In genomic region chr7:116224492-116225098, GRCh38 we compare ENCODE assay signal across 10 cellular contexts. TPM values are rescaled to one million over a fixed set of nuclear protein-coding genes. Genes with fewer than 3 reads are reported as not detected.
A peak's percentile ranks its signal among the peaks of the same experiment; 100 is the strongest.
DNase-seq lines count a peak whose midpoint lies in the region; ATAC-seq lines count a peak whose summit lies in the region.
"Had no signal": no experiment of that assay in that cellular context is flagged by ENCODE, and none has a peak within 500 bp of the region (broad histone marks: within the 10 kb centered on the region; RNA-seq: fewer than 3 reads in every experiment).

No MANE protein-coding gene starts in this region.

- DNase-seq in activated naive CD8-positive, alpha-beta T cell treated with anti-CD3 and anti-CD28 coated beads, Interleukin-2, amount 10 ng/mL, durations not matched to agents 7 days and 5 days, result no peak
- DNase-seq in H4 (ENCODE audit: low spot score), result no peak
- no peak for DNase-seq in posterior vena cava (ENCODE audit: low spot score)
- no peak for DNase-seq in DMS 273 (lab: John Stamatoyannopoulos, UW; ENCODE audit: unreplicated experiment)
- no peak for DNase-seq in effector CD4-positive, alpha-beta T cell
- DNase-seq: NCI-H69 had no signal

- no peak overlapping the region for H3K27ac ChIP-seq in ACC112 (ENCODE audit: low read depth, low read length)

- H3K4me1 Mint-ChIP-seq in activated naive CD8-positive, alpha-beta T cell treated with anti-CD3 and anti-CD28 coated beads, Interleukin-2, amount 10 ng/mL, durations not matched to agents 7 days and 5 days, result peaks cover 52% of the 10 kb centered on the region

- intact Hi-C loops in posterior vena cava (cut with DNase I), result no loop called here

- H2AFZ ChIP-seq in ACC112 (ENCODE audit: low read length, unreplicated experiment), result no peak overlapping the region

- H3K4me3 Mint-ChIP-seq in activated naive CD8-positive, alpha-beta T cell treated with anti-CD3 and anti-CD28 coated beads, Interleukin-2, amount 10 ng/mL, durations not matched to agents 7 days and 5 days, result peak overlapping the region; percentile 26
- H3K4me3 Mint-ChIP-seq: neural crest cell had no signal

- H3K79me2 ChIP-seq in ACC112 (ENCODE audit: control insufficient read depth, insufficient read depth, low read length, unreplicated experiment), result peaks cover 19% of the 10 kb centered on the region

- no peaks in the 10 kb centered on the region for H3K27me3 Mint-ChIP-seq in activated naive CD8-positive, alpha-beta T cell treated with anti-CD3 and anti-CD28 coated beads, Interleukin-2, amount 10 ng/mL, durations not matched to agents 7 days and 5 days

- no peak overlapping the region for H3K27ac Mint-ChIP-seq in activated naive CD8-positive, alpha-beta T cell treated with anti-CD3 and anti-CD28 coated beads, Interleukin-2, amount 10 ng/mL, durations not matched to agents 7 days and 5 days

- H3K36me3 ChIP-seq in ACC112 (ENCODE audit: insufficient read depth, low read length), result no peaks in the 10 kb centered on the region

- no peaks in the 10 kb centered on the region for H3K27me3 ChIP-seq in ACC112 (ENCODE audit: insufficient read depth, low read length)

- peak overlapping the region; percentile 33; the same call in 1 of the 2 replicates for H3K4me3 ChIP-seq in ACC112 (ENCODE audit: low read depth, low read length)

- no peaks in the 10 kb centered on the region for H3K9me3 Mint-ChIP-seq in activated naive CD8-positive, alpha-beta T cell treated with anti-CD3 and anti-CD28 coated beads, Interleukin-2, amount 10 ng/mL, durations not matched to agents 7 days and 5 days
- H3K9me3 Mint-ChIP-seq: neural crest cell had no signal

- H3K36me3 Mint-ChIP-seq in activated naive CD8-positive, alpha-beta T cell treated with anti-CD3 and anti-CD28 coated beads, Interleukin-2, amount 10 ng/mL, durations not matched to agents 7 days and 5 days, result peaks cover 4% of the 10 kb centered on the region

- POLR2A ChIA-PET in activated naive CD8-positive, alpha-beta T cell treated with anti-CD3 and anti-CD28 coated beads, Interleukin-2, amount 10 ng/mL, durations not matched to agents 7 days and 5 days (lab: Charles Lee), result interaction anchor here (2.5 kb wide), 1 partner anchor 14 kb away, joined by 7 read pairs; the partner anchor contains the start of gene TES

- ATAC-seq in GM19023 (IDR thresholded peaks at IDR 0.05; ENCODE audit: unreplicated experiment), result peak; percentile 58
- peak; percentile 48 for ATAC-seq in HG02970 (IDR thresholded peaks at IDR 0.05; ENCODE audit: low FRiP score, unreplicated experiment)
- ATAC-seq in activated naive CD8-positive, alpha-beta T cell treated with anti-CD3 and anti-CD28 coated beads, Interleukin-2, amount 10 ng/mL, durations not matched to agents 7 days and 5 days (ENCODE audit: low read depth), result no peak

- H3K4me1 ChIP-seq in ACC112 (ENCODE audit: control insufficient read depth, insufficient read depth, low read length, unreplicated experiment), result peaks cover 54% of the 10 kb centered on the region

RNA-seq across cellular contexts. Expression of gene TES, which starts 14.3 kb away (rescaled TPM):
- 100 to 1,000 TPM; 119 to 121 TPM for total RNA-seq in activated naive CD8-positive, alpha-beta T cell treated with anti-CD3 and anti-CD28 coated beads, Interleukin-2, amount 10 ng/mL, durations not matched to agents 7 days and 5 days
- 36.4 and 59.0 TPM in 2 replicates for total RNA-seq in H4 (2014; rRNA removed; shearing (Covaris generic))
- 100 to 1,000 TPM; 292 to 317 TPM for total RNA-seq in posterior vena cava
